ENCODE assay signal across 8 cellular contexts in the genomic region with DNA sequence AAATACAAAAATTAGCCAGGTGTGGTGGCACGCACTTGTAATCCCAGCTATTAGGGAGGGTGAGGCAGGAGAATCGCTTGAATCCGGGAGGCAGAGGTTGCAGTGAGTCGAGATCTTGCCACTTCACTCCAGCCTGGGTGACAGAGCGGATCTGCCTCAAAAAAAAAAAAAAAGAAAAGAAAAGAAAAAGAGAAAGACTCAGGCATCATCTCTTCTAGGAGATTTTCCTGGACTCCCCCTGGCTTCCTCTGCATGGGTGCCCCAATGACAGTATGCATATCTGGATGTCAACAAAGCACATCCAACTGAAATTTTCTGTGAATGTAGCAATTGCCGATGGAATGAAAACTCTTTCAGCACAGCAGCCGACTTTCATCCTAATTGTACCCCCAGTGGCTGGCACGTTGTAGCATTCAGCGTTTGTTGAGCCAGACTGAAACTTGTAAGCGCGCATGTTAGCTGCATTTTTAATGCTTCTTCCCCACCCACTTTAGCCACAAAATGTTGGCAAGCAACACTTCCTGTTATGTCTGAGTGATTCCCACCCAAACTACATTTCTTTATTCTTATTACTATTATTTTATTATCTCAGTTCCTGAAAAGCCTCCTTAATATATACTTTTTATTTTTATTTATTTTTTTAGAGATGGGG.
A peak's percentile ranks its signal among the peaks of the same experiment; 100 is the strongest.
DNase-seq lines count a peak whose midpoint lies in the region; ATAC-seq lines count a peak whose summit lies in the region.

No MANE protein-coding gene starts in this region.

- peaks cover 6% of the 10 kb centered on the region for H3K9me3 Mint-ChIP-seq in activated naive CD8-positive, alpha-beta T cell treated with anti-CD3 and anti-CD28 coated beads, Interleukin-2, amount 10 ng/mL, durations not matched to agents 7 days and 5 days

- DNase-seq in M059J (ENCODE audit: low read depth) (peak; percentile 61), GOT3 (lab: John Stamatoyannopoulos, UW) (no peak), NCI-H510A treated with DMSO at 0.1 percent for 48 hours (lab: John Stamatoyannopoulos, UW) (no peak), NCI-H146 (lab: John Stamatoyannopoulos, UW) (no peak), NCI-H82 (lab: John Stamatoyannopoulos, UW) (no peak)
- DNase-seq in activated naive CD8-positive, alpha-beta T cell treated with anti-CD3 and anti-CD28 coated beads, Interleukin-2, amount 10 ng/mL, durations not matched to agents 7 days and 5 days, result no peak
- DNase-seq in stimulated activated CD4-positive, alpha-beta T cell treated with anti-CD3 and anti-CD28 coated beads, TNF-alpha, amount 100 ng/mL, for 24 hours (ENCODE audit: low read depth in 3 of 3), result peak in 2 of 3 experiments; percentile 26 to 31

- peak overlapping the region; percentile 64 for H3K4me3 Mint-ChIP-seq in activated naive CD8-positive, alpha-beta T cell treated with anti-CD3 and anti-CD28 coated beads, Interleukin-2, amount 10 ng/mL, durations not matched to agents 7 days and 5 days

- POLR2A ChIA-PET in activated naive CD8-positive, alpha-beta T cell treated with anti-CD3 and anti-CD28 coated beads, Interleukin-2, amount 10 ng/mL, durations not matched to agents 7 days and 5 days (lab: Charles Lee), result interaction anchor here (0.6 to 1.0 kb wide), 5 partner anchors 11 to 159 kb away, joined by 3 to 4 read pairs (median 3); partner anchors contain the start of genes PRTFDC1 and THNSL1

- H3K27ac Mint-ChIP-seq in activated naive CD8-positive, alpha-beta T cell treated with anti-CD3 and anti-CD28 coated beads, Interleukin-2, amount 10 ng/mL, durations not matched to agents 7 days and 5 days, result peak overlapping the region; percentile 76

- H3K4me1 Mint-ChIP-seq in activated naive CD8-positive, alpha-beta T cell treated with anti-CD3 and anti-CD28 coated beads, Interleukin-2, amount 10 ng/mL, durations not matched to agents 7 days and 5 days, result peaks cover 23% of the 10 kb centered on the region

- ATAC-seq in GM19351 (IDR thresholded peaks at IDR 0.05; ENCODE audit: unreplicated experiment), result peak; percentile 71
- peak; percentile 76 for ATAC-seq in activated naive CD8-positive, alpha-beta T cell treated with anti-CD3 and anti-CD28 coated beads, Interleukin-2, amount 10 ng/mL, durations not matched to agents 7 days and 5 days (ENCODE audit: low read depth)

- H3K27me3 Mint-ChIP-seq in activated naive CD8-positive, alpha-beta T cell treated with anti-CD3 and anti-CD28 coated beads, Interleukin-2, amount 10 ng/mL, durations not matched to agents 7 days and 5 days, result no peaks in the 10 kb centered on the region

- H3K36me3 Mint-ChIP-seq in activated naive CD8-positive, alpha-beta T cell treated with anti-CD3 and anti-CD28 coated beads, Interleukin-2, amount 10 ng/mL, durations not matched to agents 7 days and 5 days, result peaks cover 11% of the 10 kb centered on the region

Comparison
In these comparisons a context has a peak if more than half of its experiments do, and no peak if none do; other contexts are left out.
1. DNase-seq: peak in M059J (single experiment) and stimulated activated CD4-positive, alpha-beta T cell treated with anti-CD3 and anti-CD28 coated beads, TNF-alpha, amount 100 ng/mL, for 24 hours (2 of 3); none in activated naive CD8-positive, alpha-beta T cell treated with anti-CD3 and anti-CD28 coated beads, Interleukin-2, amount 10 ng/mL, durations not matched to agents 7 days and 5 days (single experiment), GOT3 (single experiment), NCI-H510A treated with DMSO at 0.1 percent for 48 hours (single experiment), NCI-H146 (single experiment) and NCI-H82 (single experiment).